3 cellular contexts compared by ENCODE assay signal in the genomic region with DNA sequence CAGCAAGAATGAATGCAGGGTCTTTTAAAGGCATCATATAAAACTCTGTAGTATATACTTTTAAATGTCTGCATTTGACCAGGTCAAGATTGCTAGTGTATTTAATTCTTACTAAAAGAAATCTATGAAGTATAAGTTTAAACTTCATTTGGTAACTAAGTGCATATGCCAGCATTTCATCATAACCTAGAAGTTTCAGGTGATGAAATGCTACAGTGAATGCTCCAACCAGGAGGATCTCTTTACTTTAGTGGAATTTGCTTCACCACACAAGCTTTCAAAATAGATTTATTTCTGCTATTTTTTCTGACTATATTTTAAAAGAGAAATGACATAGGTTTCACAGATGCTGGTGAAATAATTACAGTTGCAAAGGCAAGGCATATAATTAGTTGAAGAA.
TF ChIP-seq lines count a peak whose summit lies in the region.

No MANE protein-coding gene starts in this region.

TF ChIP-seq in SK-N-SH, 30 proteins besides CTCF, POLR2A, EP300 and RAD21:
- TF ChIP-seq SIN3A (IDR thresholded peaks at IDR 0.05; ENCODE audit: borderline replicate concordance, low read depth, low read length) (no peak), REST (IDR thresholded peaks at IDR 0.05; ENCODE audit: low read depth, low read length) (no peak), MXI1 (IDR thresholded peaks at IDR 0.05; ENCODE audit: low read depth, low read length) (no peak), IRF3 (IDR thresholded peaks at IDR 0.05; ENCODE audit: low read depth, low read length) (no peak), YY1 (IDR thresholded peaks at IDR 0.05; ENCODE audit: low read depth) (no peak), NFIC (IDR thresholded peaks at IDR 0.05; ENCODE audit: borderline replicate concordance) (no peak)
TF ChIP-seq in SK-N-SH: peak in this region for 0.

TF ChIP-seq in SK-N-SH treated with all-trans-retinoic acid at 6 μM for 48 hours, 23 proteins besides CTCF, POLR2A, EP300 and RAD21:
- TF ChIP-seq BACH2 (CRISPR knock-in tag; IDR thresholded peaks at IDR 0.05; ENCODE audit: borderline replicate concordance), result no peak
- TF ChIP-seq ZFP3 (CRISPR knock-in tag; IDR thresholded peaks at IDR 0.05), result no peak
- TF ChIP-seq CSDC2 (CRISPR knock-in tag; IDR thresholded peaks at IDR 0.05), result no peak
- TF ChIP-seq GLIS3 (CRISPR knock-in tag; IDR thresholded peaks at IDR 0.05), result no peak
- TF ChIP-seq, protein P1, sequence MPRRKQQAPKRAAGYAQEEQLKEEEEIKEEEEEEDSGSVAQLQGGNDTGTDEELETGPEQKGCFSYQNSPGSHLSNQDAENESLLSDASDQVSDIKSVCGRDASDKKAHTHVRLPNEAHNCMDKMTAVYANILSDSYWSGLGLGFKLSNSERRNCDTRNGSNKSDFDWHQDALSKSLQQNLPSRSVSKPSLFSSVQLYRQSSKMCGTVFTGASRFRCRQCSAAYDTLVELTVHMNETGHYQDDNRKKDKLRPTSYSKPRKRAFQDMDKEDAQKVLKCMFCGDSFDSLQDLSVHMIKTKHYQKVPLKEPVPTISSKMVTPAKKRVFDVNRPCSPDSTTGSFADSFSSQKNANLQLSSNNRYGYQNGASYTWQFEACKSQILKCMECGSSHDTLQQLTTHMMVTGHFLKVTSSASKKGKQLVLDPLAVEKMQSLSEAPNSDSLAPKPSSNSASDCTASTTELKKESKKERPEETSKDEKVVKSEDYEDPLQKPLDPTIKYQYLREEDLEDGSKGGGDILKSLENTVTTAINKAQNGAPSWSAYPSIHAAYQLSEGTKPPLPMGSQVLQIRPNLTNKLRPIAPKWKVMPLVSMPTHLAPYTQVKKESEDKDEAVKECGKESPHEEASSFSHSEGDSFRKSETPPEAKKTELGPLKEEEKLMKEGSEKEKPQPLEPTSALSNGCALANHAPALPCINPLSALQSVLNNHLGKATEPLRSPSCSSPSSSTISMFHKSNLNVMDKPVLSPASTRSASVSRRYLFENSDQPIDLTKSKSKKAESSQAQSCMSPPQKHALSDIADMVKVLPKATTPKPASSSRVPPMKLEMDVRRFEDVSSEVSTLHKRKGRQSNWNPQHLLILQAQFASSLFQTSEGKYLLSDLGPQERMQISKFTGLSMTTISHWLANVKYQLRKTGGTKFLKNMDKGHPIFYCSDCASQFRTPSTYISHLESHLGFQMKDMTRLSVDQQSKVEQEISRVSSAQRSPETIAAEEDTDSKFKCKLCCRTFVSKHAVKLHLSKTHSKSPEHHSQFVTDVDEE (CRISPR knock-in tag; IDR thresholded peaks at IDR 0.05), result no peak
- TF ChIP-seq PATZ1 (CRISPR knock-in tag; IDR thresholded peaks at IDR 0.05; ENCODE audit: borderline replicate concordance), result no peak
- no peak for TF ChIP-seq POU6F1 (CRISPR knock-in tag; IDR thresholded peaks at IDR 0.05; ENCODE audit: borderline replicate concordance, low read depth)
- no peak for TF ChIP-seq ZNF70 (CRISPR knock-in tag; IDR thresholded peaks at IDR 0.05)
- TF ChIP-seq, protein P2, sequence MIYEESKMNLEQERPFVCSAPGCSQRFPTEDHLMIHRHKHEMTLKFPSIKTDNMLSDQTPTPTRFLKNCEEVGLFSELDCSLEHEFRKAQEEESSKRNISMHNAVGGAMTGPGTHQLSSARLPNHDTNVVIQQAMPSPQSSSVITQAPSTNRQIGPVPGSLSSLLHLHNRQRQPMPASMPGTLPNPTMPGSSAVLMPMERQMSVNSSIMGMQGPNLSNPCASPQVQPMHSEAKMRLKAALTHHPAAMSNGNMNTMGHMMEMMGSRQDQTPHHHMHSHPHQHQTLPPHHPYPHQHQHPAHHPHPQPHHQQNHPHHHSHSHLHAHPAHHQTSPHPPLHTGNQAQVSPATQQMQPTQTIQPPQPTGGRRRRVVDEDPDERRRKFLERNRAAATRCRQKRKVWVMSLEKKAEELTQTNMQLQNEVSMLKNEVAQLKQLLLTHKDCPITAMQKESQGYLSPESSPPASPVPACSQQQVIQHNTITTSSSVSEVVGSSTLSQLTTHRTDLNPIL (CRISPR knock-in tag; IDR thresholded peaks at IDR 0.05; ENCODE audit: low read depth), result no peak
- TF ChIP-seq TCF4 (CRISPR knock-in tag; IDR thresholded peaks at IDR 0.05; ENCODE audit: borderline replicate concordance), result no peak
- no peak for TF ChIP-seq PPARA (CRISPR knock-in tag; IDR thresholded peaks at IDR 0.05; ENCODE audit: borderline replicate concordance)
- no peak for TF ChIP-seq ESRRG (CRISPR knock-in tag; IDR thresholded peaks at IDR 0.05)

TF ChIP-seq in IMR-90, 13 proteins besides CTCF, POLR2A, EP300 and RAD21:
- TF ChIP-seq MAZ (IDR thresholded peaks at IDR 0.05; ENCODE audit: borderline replicate concordance, low read depth, low read length), result no peak
- TF ChIP-seq BHLHE40 (IDR thresholded peaks at IDR 0.05; ENCODE audit: low read depth, low read length), result no peak
- peak; percentile 48; the same call in 1 of the 2 replicates for TF ChIP-seq CEBPB (IDR thresholded peaks at IDR 0.05; ENCODE audit: low read depth, low read length)
- no peak for TF ChIP-seq SMC3 (IDR thresholded peaks at IDR 0.05; ENCODE audit: low read depth, low read length)
- TF ChIP-seq, protein P3, sequence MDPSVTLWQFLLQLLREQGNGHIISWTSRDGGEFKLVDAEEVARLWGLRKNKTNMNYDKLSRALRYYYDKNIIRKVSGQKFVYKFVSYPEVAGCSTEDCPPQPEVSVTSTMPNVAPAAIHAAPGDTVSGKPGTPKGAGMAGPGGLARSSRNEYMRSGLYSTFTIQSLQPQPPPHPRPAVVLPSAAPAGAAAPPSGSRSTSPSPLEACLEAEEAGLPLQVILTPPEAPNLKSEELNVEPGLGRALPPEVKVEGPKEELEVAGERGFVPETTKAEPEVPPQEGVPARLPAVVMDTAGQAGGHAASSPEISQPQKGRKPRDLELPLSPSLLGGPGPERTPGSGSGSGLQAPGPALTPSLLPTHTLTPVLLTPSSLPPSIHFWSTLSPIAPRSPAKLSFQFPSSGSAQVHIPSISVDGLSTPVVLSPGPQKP (IDR thresholded peaks at IDR 0.05; ENCODE audit: borderline replicate concordance, low read depth, low read length), result no peak
